Comparison of ENCODE assay signal across 23 cellular contexts in genomic region chr13:74570834-74571233, GRCh38.
DNase-seq lines count a peak whose midpoint lies in the region; ATAC-seq and TF ChIP-seq lines count a peak whose summit lies in the region.
"Had no signal": no experiment of that assay in that cellular context is flagged by ENCODE, and none has a peak within 500 bp of the region (broad histone marks: within the 10 kb centered on the region; RNA-seq: fewer than 3 reads in every experiment).

No MANE protein-coding gene starts in this region.

- no peaks in the 10 kb centered on the region for H3K36me3 ChIP-seq in mesendoderm (ENCODE audit: control insufficient read depth, insufficient read depth, low read length)
- H3K36me3 ChIP-seq: gastroesophageal sphincter, right atrium auricular region, vagina had no signal

- no peak overlapping the region for H3K56ac ChIP-seq in mesendoderm (ENCODE audit: low read length)

- WGBS in mesendoderm (ENCODE audit: extremely low coverage, insufficient coverage, low lambda C conversion rate) = no CpG with 5 or more reads among the region's 2 CpGs

- H3K4me3 ChIP-seq in mesendoderm (ENCODE audit: low read length) = no peak overlapping the region
- H3K4me3 ChIP-seq: gastroesophageal sphincter, right atrium auricular region, vagina had no signal

- peaks cover 20% of the 10 kb centered on the region for H3K4me1 Mint-ChIP-seq in WTC11
- peaks cover 13% of the 10 kb centered on the region for H3K4me1 Mint-ChIP-seq in nephron progenitor cell

- DNase-seq in ELR (ENCODE audit: low read depth) = peak; percentile 42
- DNase-seq in WTC11 (ENCODE audit: low spot score) = no peak
- no peak for DNase-seq in epithelial cell of prostate (ENCODE audit: low read depth, low spot score)
- peak; percentile 81 for DNase-seq in mesendoderm
- DNase-seq in retina = no peak
- no peak for DNase-seq in nephron progenitor cell
- DNase-seq in activated CD4-positive, alpha-beta T cell treated with anti-CD3 and anti-CD28 coated beads for 48 hours = no peak
- DNase-seq: activated CD4-positive, alpha-beta T cell treated with anti-CD3 and anti-CD28 coated beads, Interleukin-2, amount 10 ng/mL, durations not matched to agents 24 days and 14 days; activated CD8-positive, alpha-beta memory T cell treated with anti-CD3 and anti-CD28 coated beads, Interleukin-2, amount 50 U/mL, for 4 hours; activated naive CD8-positive, alpha-beta T cell treated with anti-CD3 and anti-CD28 coated beads, Interleukin-2, amount 50 U/mL, for 24 hours; DMS 273 treated with DMSO at 0.1 percent for 48 hours; GDM1; kidney; NCI-H1930; NCI-H2227 treated with DMSO at 0.1 percent for 48 hours; NCI-H774; SHP77 treated with DMSO at 0.1 percent for 48 hours had no signal

- H3K79me2 ChIP-seq in mesendoderm (ENCODE audit: control insufficient read depth, insufficient read depth, low read length) = no peaks in the 10 kb centered on the region

- H3K27ac ChIP-seq in epithelial cell of prostate (peak overlapping the region; percentile 58), mesendoderm (ENCODE audit: low read depth, low read length) (no peak overlapping the region)
- H3K27ac ChIP-seq: gastroesophageal sphincter, right atrium auricular region, vagina had no signal

- CTCF ChIA-PET in WTC11 (lab: Charles Lee) = no interaction called here

- no peak overlapping the region for H4K5ac ChIP-seq in mesendoderm (ENCODE audit: low read length)

- no peak overlapping the region for H4K8ac ChIP-seq in mesendoderm (ENCODE audit: low read depth, low read length)

- no peak for TF ChIP-seq CTCF in WTC11 (IDR thresholded peaks at IDR 0.05)
- no peak for TF ChIP-seq CTCF in nephron progenitor cell (IDR thresholded peaks at IDR 0.05)

- ATAC-seq in WTC11 (no peak), GM21529 (IDR thresholded peaks at IDR 0.05; ENCODE audit: unreplicated experiment) (no peak)
- ATAC-seq: activated naive CD8-positive, alpha-beta T cell treated with anti-CD3 and anti-CD28 coated beads, Interleukin-2, amount 50 U/mL, for 24 hours; gastroesophageal sphincter had no signal

- no peak overlapping the region for H2AK5ac ChIP-seq in mesendoderm (ENCODE audit: low read length)

- peaks cover 2% of the 10 kb centered on the region for H3K4me1 ChIP-seq in mesendoderm (ENCODE audit: control insufficient read depth, low read depth, low read length)

- no peaks in the 10 kb centered on the region for H3K9me3 Mint-ChIP-seq in WTC11
- no peaks in the 10 kb centered on the region for H3K9me3 Mint-ChIP-seq in nephron progenitor cell
- H3K9me3 Mint-ChIP-seq: activated CD4-positive, alpha-beta T cell treated with anti-CD3 and anti-CD28 coated beads, Interleukin-2, amount 10 ng/mL, durations not matched to agents 24 days and 14 days; activated naive CD8-positive, alpha-beta T cell treated with anti-CD3 and anti-CD28 coated beads, Interleukin-2, amount 50 U/mL, for 24 hours; activated T-helper 2 cell treated with anti-CD3 and anti-CD28 coated beads, Interferon-gamma antibody, Interleukin-2, Interleukin-4, amounts not matched to agents 10 μg/mL and 5 μg/mL and 100 μg/mL, durations not matched to agents 14 hours and 24 hours and 36 hours; central memory CD8-positive, alpha-beta T cell had no signal

- H3K27me3 Mint-ChIP-seq in WTC11 (ENCODE audit: low read depth) = peaks cover 8% of the 10 kb centered on the region
- H3K27me3 Mint-ChIP-seq in nephron progenitor cell (ENCODE audit: low read depth, poor library complexity) = peaks cover 7% of the 10 kb centered on the region

- H3K4me2 ChIP-seq in mesendoderm (ENCODE audit: low read length) = no peak overlapping the region

- H3K79me1 ChIP-seq in mesendoderm (ENCODE audit: low read length) = no peaks in the 10 kb centered on the region

- no peak overlapping the region for H3K9ac ChIP-seq in mesendoderm (ENCODE audit: low read length)

- H3K18ac ChIP-seq in mesendoderm (ENCODE audit: low read length) = no peak overlapping the region

- POLR2A ChIA-PET in WTC11 (lab: Charles Lee) = no interaction called here

- H3K36me3 Mint-ChIP-seq in WTC11 (no peaks in the 10 kb centered on the region), nephron progenitor cell (ENCODE audit: low read depth) (no peaks in the 10 kb centered on the region)

- H3K27ac Mint-ChIP-seq in WTC11 (no peak overlapping the region), nephron progenitor cell (no peak overlapping the region)
- H3K27ac Mint-ChIP-seq: activated CD4-positive, alpha-beta T cell treated with anti-CD3 and anti-CD28 coated beads, Interleukin-2, amount 10 ng/mL, durations not matched to agents 24 days and 14 days; activated naive CD8-positive, alpha-beta T cell treated with anti-CD3 and anti-CD28 coated beads, Interleukin-2, amount 50 U/mL, for 24 hours; activated T-helper 2 cell treated with anti-CD3 and anti-CD28 coated beads, Interferon-gamma antibody, Interleukin-2, Interleukin-4, amounts not matched to agents 10 μg/mL and 5 μg/mL and 100 μg/mL, durations not matched to agents 14 hours and 24 hours and 36 hours had no signal

- H2BK120ac ChIP-seq in mesendoderm (ENCODE audit: low read depth, low read length) = no peak overlapping the region

- H3K23ac ChIP-seq in mesendoderm (ENCODE audit: low read length) = no peak overlapping the region

- H2BK5ac ChIP-seq in mesendoderm (ENCODE audit: low read length) = no peak overlapping the region

- no peaks in the 10 kb centered on the region for H3K27me3 ChIP-seq in mesendoderm (ENCODE audit: insufficient read depth, low read length, poor library complexity)
- H3K27me3 ChIP-seq: right atrium auricular region, vagina had no signal

- no peak overlapping the region for H2BK15ac ChIP-seq in mesendoderm (replicated peaks; ENCODE audit: low read depth)

- H3K4me3 Mint-ChIP-seq in WTC11 (no peak overlapping the region), nephron progenitor cell (no peak overlapping the region)
- H3K4me3 Mint-ChIP-seq: activated CD4-positive, alpha-beta T cell treated with anti-CD3 and anti-CD28 coated beads, Interleukin-2, amount 10 ng/mL, durations not matched to agents 24 days and 14 days; activated naive CD8-positive, alpha-beta T cell treated with anti-CD3 and anti-CD28 coated beads, Interleukin-2, amount 50 U/mL, for 24 hours; central memory CD8-positive, alpha-beta T cell had no signal

- H3K4ac ChIP-seq in mesendoderm (ENCODE audit: low read depth, low read length) = no peak overlapping the region

TF ChIP-seq in WTC11, 78 proteins besides CTCF, POLR2A, EP300 and RAD21:
- TF ChIP-seq, protein P1, sequence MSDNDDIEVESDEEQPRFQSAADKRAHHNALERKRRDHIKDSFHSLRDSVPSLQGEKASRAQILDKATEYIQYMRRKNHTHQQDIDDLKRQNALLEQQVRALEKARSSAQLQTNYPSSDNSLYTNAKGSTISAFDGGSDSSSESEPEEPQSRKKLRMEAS (CRISPR knock-in tag; IDR thresholded peaks at IDR 0.05) = peak; percentile 37; the same call in 1 of the 2 replicates
- TF ChIP-seq PRDM15 (CRISPR knock-in tag; IDR thresholded peaks at IDR 0.05) = no peak

Comparison
In these comparisons a context has a peak if more than half of its experiments do, and no peak if none do; other contexts are left out.
1. DNase-seq: peak in ELR (single experiment) and mesendoderm (single experiment); none in WTC11 (single experiment), epithelial cell of prostate (single experiment), retina (single experiment), nephron progenitor cell (single experiment) and activated CD4-positive, alpha-beta T cell treated with anti-CD3 and anti-CD28 coated beads for 48 hours (single experiment).